In the genomic region with DNA sequence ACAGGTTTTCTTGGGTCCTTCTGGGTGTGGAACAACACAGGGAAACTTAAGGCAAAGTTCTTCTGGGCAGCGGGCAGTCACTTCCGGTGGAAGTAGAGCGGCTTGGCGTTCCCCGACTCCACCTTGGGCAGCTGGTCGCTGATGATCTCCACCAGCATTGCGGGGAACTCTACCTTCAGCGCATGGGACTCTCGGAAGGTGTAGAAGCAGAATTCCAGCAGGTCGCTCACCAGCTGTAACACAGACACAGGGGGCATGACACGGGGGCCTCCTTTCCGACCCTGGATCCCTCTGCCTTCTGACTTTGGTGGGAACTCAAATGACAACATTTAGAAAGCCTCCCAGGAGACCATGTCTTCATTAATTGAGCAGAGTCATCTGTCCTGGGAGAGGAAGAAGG, we compare ENCODE assay signal across 9 cellular contexts.
"Had no signal": no experiment of that assay in that cellular context is flagged by ENCODE, and none has a peak within 500 bp of the region (broad histone marks: within the 10 kb centered on the region; RNA-seq: fewer than 3 reads in every experiment).

No MANE protein-coding gene starts in this region.

- FAIRE-seq: HTR-8/SVneo had no signal

- H3K27ac Mint-ChIP-seq: HFFc6 had no signal

- H3K4me3 Mint-ChIP-seq: HFFc6 had no signal

- H3K9me3 ChIP-seq: HAP-1 had no signal

- H3K36me3 ChIP-seq: HAP-1 had no signal

- DNase-seq: GM23248, GOT3, H7, HFFc6, IMR-90, KBM-7 had no signal

- H3K27ac ChIP-seq: GM23248 had no signal

- H3K4me3 ChIP-seq: GM23248, HAP-1 had no signal

- H3K9ac ChIP-seq: GM23248 had no signal

- ATAC-seq: HCT116 had no signal

- H3K4me1 ChIP-seq: HAP-1 had no signal

- H2AFZ ChIP-seq: GM23248 had no signal
